Comparison of ENCODE assay signal across 14 cellular contexts in genomic region chr18:58501033-58501432, GRCh38.
DNase-seq lines count a peak whose midpoint lies in the region; ATAC-seq and TF ChIP-seq lines count a peak whose summit lies in the region.
"Had no signal": no experiment of that assay in that cellular context is flagged by ENCODE, and none has a peak within 500 bp of the region (broad histone marks: within the 10 kb centered on the region; RNA-seq: fewer than 3 reads in every experiment).

No MANE protein-coding gene starts in this region.

- H3K36me3 Mint-ChIP-seq in CD8-positive, alpha-beta T cell = no peaks in the 10 kb centered on the region
- H3K36me3 Mint-ChIP-seq: CD14-positive monocyte had no signal

- CTCF ChIA-PET in CD8-positive, alpha-beta T cell (lab: Charles Lee) = interaction anchor here (0.5 to 1.7 kb wide), 4 partner anchors 10 to 457 kb away, joined by 3 to 11 read pairs (median 4); no protein-coding TSS in a partner anchor

- H3K4me1 Mint-ChIP-seq in CD8-positive, alpha-beta T cell (ENCODE audit: low read depth) = peaks cover 23% of the 10 kb centered on the region

- peaks cover 49% of the 10 kb centered on the region for H3K4me1 ChIP-seq in CD8-positive, alpha-beta T cell (ENCODE audit: insufficient read depth, low read length)
- H3K4me1 ChIP-seq: gastrocnemius medialis, left ventricle myocardium inferior had no signal

- POLR2A ChIA-PET in CD8-positive, alpha-beta T cell (lab: Charles Lee) = interaction anchor here (1.1 kb wide), 1 partner anchor 32 kb away, joined by 4 read pairs; no protein-coding TSS in a partner anchor

- H3K27ac ChIP-seq in CD8-positive, alpha-beta T cell (ENCODE audit: low read depth, low read length) = no peak overlapping the region
- H3K27ac ChIP-seq: gastrocnemius medialis, left ventricle myocardium inferior, RWPE1 had no signal

- no peak for ATAC-seq in CD8-positive, alpha-beta T cell
- ATAC-seq in GM19043 (IDR thresholded peaks at IDR 0.05; ENCODE audit: low read depth, unreplicated experiment) (peak; percentile 62), HG03520 (IDR thresholded peaks at IDR 0.05; ENCODE audit: unreplicated experiment) (peak; percentile 58), HG02642 (IDR thresholded peaks at IDR 0.05; ENCODE audit: poor library complexity, unreplicated experiment) (no peak)
- ATAC-seq: gastrocnemius medialis had no signal

- H3K9me3 ChIP-seq in CD8-positive, alpha-beta T cell (ENCODE audit: low read length) = no peaks in the 10 kb centered on the region
- H3K9me3 ChIP-seq: gastrocnemius medialis, left ventricle myocardium inferior had no signal

- no peaks in the 10 kb centered on the region for H3K9me3 Mint-ChIP-seq in CD8-positive, alpha-beta T cell

- H3K27me3 Mint-ChIP-seq in CD8-positive, alpha-beta T cell (ENCODE audit: low read depth) = peaks cover 12% of the 10 kb centered on the region

- no peak for DNase-seq in CD8-positive, alpha-beta T cell
- peak; percentile 27 for DNase-seq in choroid plexus epithelial cell (ENCODE audit: low read depth)
- DNase-seq in stimulated activated CD4-positive, alpha-beta T cell treated with anti-CD3 and anti-CD28 coated beads, Interleukin-4, amount 100 ng/mL, for 4 hours = no peak
- no peak for DNase-seq in KG1 (lab: John Stamatoyannopoulos, UW)
- no peak for DNase-seq in OCI-M2 (lab: John Stamatoyannopoulos, UW; ENCODE audit: unreplicated experiment)
- DNase-seq: effector CD4-positive, alpha-beta T cell; gastrocnemius medialis; left ventricle myocardium inferior; NCI-H1417 treated with DMSO at 0.1 percent for 48 hours had no signal

- H3K4me3 ChIP-seq in CD8-positive, alpha-beta T cell (ENCODE audit: low read depth, low read length) = no peak overlapping the region
- no peak overlapping the region for H3K4me3 ChIP-seq in choroid plexus epithelial cell (ENCODE audit: low read depth, low read length)
- H3K4me3 ChIP-seq: gastrocnemius medialis, left ventricle myocardium inferior had no signal

- no peaks in the 10 kb centered on the region for H3K36me3 ChIP-seq in CD8-positive, alpha-beta T cell (ENCODE audit: insufficient read depth, low read length)

- H3K27me3 ChIP-seq in CD8-positive, alpha-beta T cell (ENCODE audit: insufficient read depth, low read length) = no peaks in the 10 kb centered on the region
- H3K27me3 ChIP-seq: gastrocnemius medialis had no signal

- H3K27ac Mint-ChIP-seq in CD8-positive, alpha-beta T cell = no peak overlapping the region
- H3K27ac Mint-ChIP-seq: CD14-positive monocyte had no signal

- TF ChIP-seq CTCF in CD8-positive, alpha-beta T cell (IDR thresholded peaks at IDR 0.05) = no peak
- TF ChIP-seq CTCF in choroid plexus epithelial cell (conservative IDR thresholded peaks at IDR 0.05; ENCODE audit: low read depth, low read length) = no peak

- H3K4me3 Mint-ChIP-seq in CD8-positive, alpha-beta T cell = peak overlapping the region; percentile 33
- H3K4me3 Mint-ChIP-seq: CD14-positive monocyte had no signal

- intact Hi-C loops in CD8-positive, alpha-beta T cell (cut with DNase I, micrococcal nuclease) = no loop called here

Comparison
In these comparisons a context has a peak if more than half of its experiments do, and no peak if none do; other contexts are left out.
1. ATAC-seq: peak in GM19043 (single experiment) and HG03520 (single experiment); none in CD8-positive, alpha-beta T cell (single experiment) and HG02642 (single experiment).